ENCODE assay signal across 1 cellular context in the genomic region with DNA sequence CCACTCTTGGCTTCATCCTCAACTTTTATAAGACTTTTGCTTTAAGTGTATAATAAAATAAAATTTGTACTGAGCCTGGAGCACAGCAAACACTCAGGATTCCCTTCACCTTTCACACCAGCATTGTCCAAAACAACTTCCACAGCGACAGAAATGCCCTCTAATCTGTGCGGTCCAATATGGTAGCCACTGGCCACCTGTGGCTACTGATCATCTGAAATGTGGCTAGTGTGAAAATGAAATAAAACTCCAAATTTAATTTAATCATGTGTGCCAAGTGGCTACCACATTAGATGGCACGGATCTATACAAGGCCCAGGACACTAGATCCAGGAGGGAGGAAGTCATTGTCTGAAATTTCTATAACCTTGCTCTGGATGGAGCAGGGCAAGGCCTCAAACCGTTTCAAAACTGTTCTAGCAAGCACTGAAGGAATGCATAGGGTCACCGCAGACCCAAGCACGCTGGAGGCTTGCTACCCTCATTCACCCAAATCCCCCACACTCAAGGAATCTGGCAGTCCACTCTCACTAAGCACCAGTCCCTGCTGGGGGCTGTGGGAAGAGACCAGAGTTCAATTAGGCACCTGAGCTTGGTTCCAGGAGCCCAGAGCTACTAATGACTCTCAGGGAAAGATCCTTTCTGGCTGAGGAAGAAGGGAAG.
A peak's percentile ranks its signal among the peaks of the same experiment; 100 is the strongest.
TF ChIP-seq lines count a peak whose summit lies in the region.

No MANE protein-coding gene starts in this region.

TF ChIP-seq in K562, 482 proteins besides CTCF, POLR2A, EP300 and RAD21:
- peak; percentile 25 for TF ChIP-seq KDM5B (IDR thresholded peaks at IDR 0.05; ENCODE audit: insufficient replicate concordance, low read depth, low read length)
- TF ChIP-seq, protein P1, sequence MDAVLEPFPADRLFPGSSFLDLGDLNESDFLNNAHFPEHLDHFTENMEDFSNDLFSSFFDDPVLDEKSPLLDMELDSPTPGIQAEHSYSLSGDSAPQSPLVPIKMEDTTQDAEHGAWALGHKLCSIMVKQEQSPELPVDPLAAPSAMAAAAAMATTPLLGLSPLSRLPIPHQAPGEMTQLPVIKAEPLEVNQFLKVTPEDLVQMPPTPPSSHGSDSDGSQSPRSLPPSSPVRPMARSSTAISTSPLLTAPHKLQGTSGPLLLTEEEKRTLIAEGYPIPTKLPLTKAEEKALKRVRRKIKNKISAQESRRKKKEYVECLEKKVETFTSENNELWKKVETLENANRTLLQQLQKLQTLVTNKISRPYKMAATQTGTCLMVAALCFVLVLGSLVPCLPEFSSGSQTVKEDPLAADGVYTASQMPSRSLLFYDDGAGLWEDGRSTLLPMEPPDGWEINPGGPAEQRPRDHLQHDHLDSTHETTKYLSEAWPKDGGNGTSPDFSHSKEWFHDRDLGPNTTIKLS (IDR thresholded peaks at IDR 0.05; ENCODE audit: borderline replicate concordance, low read depth): no peak
- no peak for TF ChIP-seq NFATC3 (IDR thresholded peaks at IDR 0.05)
- no peak for TF ChIP-seq CC2D1A (IDR thresholded peaks at IDR 0.05)
- peak in 1 of 2 experiments; percentile 30; a peak in 1 of 4 replicates for TF ChIP-seq MAZ (CRISPR knock-in tag; conservative IDR thresholded peaks at IDR 0.05 in 1 of 2, IDR thresholded peaks at IDR 0.05 in 1 of 2)
- TF ChIP-seq FOXK1 (CRISPR knock-in tag; IDR thresholded peaks at IDR 0.05; ENCODE audit: borderline replicate concordance): 0 out of 2 replicates have a peak, but pooled peaks have one; percentile 35
- peak in 1 of 2 experiments; percentile 25; a peak in 1 of 4 replicates for TF ChIP-seq SIN3A (IDR thresholded peaks at IDR 0.05; ENCODE audit: borderline replicate concordance in 2 of 2, control insufficient read depth in 1 of 2, low read depth in 2 of 2, low read length in 2 of 2)
- peak; percentile 39; the same call in 1 of the 2 replicates for TF ChIP-seq RBFOX2 (IDR thresholded peaks at IDR 0.05; ENCODE audit: low read depth, low read length)
